Comparison of ENCODE assay signal across 34 cellular contexts in the genomic region with DNA sequence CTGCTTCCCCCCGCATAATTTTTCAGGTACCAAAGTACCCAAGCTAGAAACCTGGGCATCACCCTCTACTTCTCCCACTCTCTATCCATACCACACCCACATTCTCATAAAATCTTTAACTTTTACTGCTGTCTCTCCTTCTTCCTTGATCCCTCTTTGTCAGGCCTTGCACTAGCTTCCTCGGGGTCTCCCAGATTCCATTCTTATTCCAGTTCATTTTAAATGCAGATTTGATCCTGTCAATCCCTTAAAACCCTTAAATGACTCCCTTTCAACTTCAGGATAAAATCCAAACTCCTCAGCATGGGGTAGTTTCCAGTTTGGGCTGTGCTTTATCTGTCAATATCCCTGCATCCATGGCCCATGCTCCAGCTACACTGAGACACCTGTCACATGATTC.
"Had no signal": no experiment of that assay in that cellular context is flagged by ENCODE, and none has a peak within 500 bp of the region (broad histone marks: within the 10 kb centered on the region; RNA-seq: fewer than 3 reads in every experiment).

No MANE protein-coding gene starts in this region.

- H3K4me3 Mint-ChIP-seq: activated CD4-positive, alpha-beta memory T cell treated with anti-CD3 and anti-CD28 coated beads for 36 hours; activated CD4-positive, alpha-beta T cell treated with anti-CD3 and anti-CD28 coated beads for 36 hours; activated CD4-positive, alpha-beta T cell treated with anti-CD3 and anti-CD28 coated beads, Interleukin-2, amount 10 ng/mL, durations not matched to agents 24 days and 14 days; activated CD8-positive, alpha-beta memory T cell treated with anti-CD3 and anti-CD28 coated beads, Interleukin-2, amount 10 ng/mL, durations not matched to agents 7 days and 5 days; activated CD8-positive, alpha-beta T cell treated with anti-CD3 and anti-CD28 coated beads, Interleukin-2, amount 10 ng/mL, durations not matched to agents 7 days and 5 days; activated naive CD8-positive, alpha-beta T cell; activated T-cell treated with anti-CD3 and anti-CD28 coated beads, Interleukin-2, amount 50 U/mL, for 24 hours; activated T-cell treated with anti-CD3 and anti-CD28 coated beads, Interleukin-2, amount 50 U/mL, for 72 hours; effector memory CD8-positive, alpha-beta T cell; T-helper 17 cell; T-helper 2 cell treated with Interferon-gamma antibody and Interleukin-4, amounts not matched to agents 5 μg/mL and 100 μg/mL, for 36 hours had no signal

- H3K9me3 Mint-ChIP-seq: activated CD4-positive, alpha-beta T cell treated with anti-CD3 and anti-CD28 coated beads, Interleukin-2, amount 10 ng/mL, durations not matched to agents 24 days and 14 days; activated T-cell treated with anti-CD3 and anti-CD28 coated beads, Interleukin-2, amount 50 U/mL, for 24 hours had no signal

- DNase-seq: activated CD4-positive, alpha-beta memory T cell treated with anti-CD3 and anti-CD28 coated beads for 36 hours; activated CD4-positive, alpha-beta T cell treated with anti-CD3 and anti-CD28 coated beads for 36 hours; activated CD4-positive, alpha-beta T cell treated with anti-CD3 and anti-CD28 coated beads, Interleukin-2, amount 10 ng/mL, durations not matched to agents 24 days and 14 days; activated CD4-positive, CD25-positive, alpha-beta regulatory T cell; activated CD4-positive, CD25-positive, alpha-beta regulatory T cell treated with anti-CD3 and anti-CD28 coated beads, Interleukin-2, amount 50 U/mL, for 72 hours; activated CD8-positive, alpha-beta memory T cell treated with anti-CD3 and anti-CD28 coated beads, Interleukin-2, amount 10 ng/mL, durations not matched to agents 7 days and 5 days; activated CD8-positive, alpha-beta memory T cell treated with anti-CD3 and anti-CD28 coated beads, Interleukin-2, amount 50 U/mL, for 4 hours; activated CD8-positive, alpha-beta T cell treated with anti-CD3 and anti-CD28 coated beads, Interleukin-2, amount 10 ng/mL, durations not matched to agents 7 days and 5 days; activated effector memory CD4-positive, alpha-beta T cell treated with Interleukin-2 at 50 U/mL for 16 hours; activated gamma-delta T cell treated with Interleukin-2 at 50 U/mL for 16 hours; activated naive CD4-positive, alpha-beta T cell treated with anti-CD3 and anti-CD28 coated beads, Interleukin-2, amount 50 U/mL, for 16 hours; activated naive CD4-positive, alpha-beta T cell treated with Interleukin-2 at 50 U/mL for 16 hours; activated T-cell treated with anti-CD3 and anti-CD28 coated beads, Interleukin-2, amount 50 U/mL, for 24 hours; activated T-cell treated with anti-CD3 and anti-CD28 coated beads, Interleukin-2, amount 50 U/mL, for 72 hours; amniotic stem cell; anterior cingulate cortex; brain microvascular endothelial cell; caudate nucleus; cortex of kidney; dermis blood vessel endothelial cell; effector CD4-positive, alpha-beta T cell; effector memory CD8-positive, alpha-beta T cell; erythroblast; foreskin keratinocyte; gastrocnemius medialis; glutamatergic neuron; heart left ventricle; T-helper 1 cell; T-helper 17 cell; T1000; WERI-Rb-1 had no signal

- H3K27ac ChIP-seq: brain microvascular endothelial cell, esophagus muscularis mucosa, foreskin keratinocyte, gastrocnemius medialis, heart left ventricle, WERI-Rb-1 had no signal

- H3K27me3 ChIP-seq: brain microvascular endothelial cell, esophagus muscularis mucosa, foreskin keratinocyte, gastrocnemius medialis, heart left ventricle had no signal

- H3K9me3 ChIP-seq: esophagus muscularis mucosa had no signal

- H3K27ac Mint-ChIP-seq: activated CD4-positive, alpha-beta memory T cell treated with anti-CD3 and anti-CD28 coated beads for 36 hours; activated CD4-positive, alpha-beta T cell treated with anti-CD3 and anti-CD28 coated beads for 36 hours; activated CD4-positive, alpha-beta T cell treated with anti-CD3 and anti-CD28 coated beads, Interleukin-2, amount 10 ng/mL, durations not matched to agents 24 days and 14 days; activated CD8-positive, alpha-beta memory T cell treated with anti-CD3 and anti-CD28 coated beads, Interleukin-2, amount 10 ng/mL, durations not matched to agents 7 days and 5 days; activated CD8-positive, alpha-beta T cell treated with anti-CD3 and anti-CD28 coated beads, Interleukin-2, amount 10 ng/mL, durations not matched to agents 7 days and 5 days; activated naive CD8-positive, alpha-beta T cell; activated T-cell treated with anti-CD3 and anti-CD28 coated beads, Interleukin-2, amount 50 U/mL, for 24 hours; activated T-cell treated with anti-CD3 and anti-CD28 coated beads, Interleukin-2, amount 50 U/mL, for 72 hours; effector memory CD8-positive, alpha-beta T cell; T-helper 17 cell; T-helper 2 cell treated with Interferon-gamma antibody and Interleukin-4, amounts not matched to agents 5 μg/mL and 100 μg/mL, for 36 hours had no signal

- H3K4me1 Mint-ChIP-seq: activated CD4-positive, alpha-beta T cell treated with anti-CD3 and anti-CD28 coated beads for 36 hours; activated CD4-positive, alpha-beta T cell treated with anti-CD3 and anti-CD28 coated beads, Interleukin-2, amount 10 ng/mL, durations not matched to agents 24 days and 14 days; activated CD8-positive, alpha-beta memory T cell treated with anti-CD3 and anti-CD28 coated beads, Interleukin-2, amount 10 ng/mL, durations not matched to agents 7 days and 5 days; T-helper 17 cell had no signal

- H3K27me3 Mint-ChIP-seq: activated CD4-positive, alpha-beta memory T cell treated with anti-CD3 and anti-CD28 coated beads for 36 hours; activated CD4-positive, alpha-beta T cell treated with anti-CD3 and anti-CD28 coated beads for 36 hours; activated CD4-positive, alpha-beta T cell treated with anti-CD3 and anti-CD28 coated beads, Interleukin-2, amount 10 ng/mL, durations not matched to agents 24 days and 14 days; activated CD8-positive, alpha-beta memory T cell treated with anti-CD3 and anti-CD28 coated beads, Interleukin-2, amount 10 ng/mL, durations not matched to agents 7 days and 5 days; activated naive CD8-positive, alpha-beta T cell; activated T-cell treated with anti-CD3 and anti-CD28 coated beads, Interleukin-2, amount 50 U/mL, for 24 hours; effector memory CD8-positive, alpha-beta T cell; T-helper 17 cell had no signal

- H3K4me3 ChIP-seq: esophagus muscularis mucosa, gastrocnemius medialis, heart left ventricle had no signal

- H3K36me3 ChIP-seq: brain microvascular endothelial cell, esophagus muscularis mucosa, gastrocnemius medialis, heart left ventricle, WERI-Rb-1 had no signal

- H3K4me1 ChIP-seq: esophagus muscularis mucosa, foreskin keratinocyte, gastrocnemius medialis, heart left ventricle had no signal

- H3K36me3 Mint-ChIP-seq: activated CD4-positive, alpha-beta memory T cell treated with anti-CD3 and anti-CD28 coated beads for 36 hours; activated CD8-positive, alpha-beta memory T cell treated with anti-CD3 and anti-CD28 coated beads, Interleukin-2, amount 10 ng/mL, durations not matched to agents 7 days and 5 days; activated naive CD8-positive, alpha-beta T cell had no signal

- ATAC-seq: activated CD4-positive, alpha-beta T cell treated with anti-CD3 and anti-CD28 coated beads for 36 hours; activated CD8-positive, alpha-beta memory T cell treated with anti-CD3 and anti-CD28 coated beads, Interleukin-2, amount 10 ng/mL, durations not matched to agents 7 days and 5 days; activated CD8-positive, alpha-beta T cell treated with anti-CD3 and anti-CD28 coated beads, Interleukin-2, amount 10 ng/mL, durations not matched to agents 7 days and 5 days; activated T-cell treated with anti-CD3 and anti-CD28 coated beads, Interleukin-2, amount 50 U/mL, for 72 hours; effector memory CD8-positive, alpha-beta T cell; foreskin keratinocyte; gastrocnemius medialis; heart left ventricle; T-helper 17 cell had no signal
